22 cellular contexts compared by ENCODE assay signal in the genomic region with DNA sequence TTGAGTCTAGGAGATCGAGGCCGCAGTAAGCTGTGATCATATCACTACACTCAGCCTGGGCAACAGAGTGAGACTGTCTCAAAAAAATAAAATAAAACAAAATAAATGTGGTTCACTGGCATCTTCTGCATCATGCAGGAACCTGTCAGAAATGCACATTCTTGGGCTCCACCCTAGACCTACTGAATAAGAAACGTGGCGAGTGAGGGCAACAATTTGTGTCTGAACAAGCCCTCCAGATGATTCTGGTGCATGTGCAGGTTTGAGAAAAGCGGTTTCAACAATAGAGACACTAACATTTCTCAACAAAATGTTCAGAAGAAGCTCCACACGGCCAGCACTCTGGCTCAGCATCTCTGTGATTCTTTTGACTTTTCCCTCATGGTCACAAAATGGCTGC. TPM values are rescaled to one million over a fixed set of nuclear protein-coding genes. Genes with fewer than 3 reads are reported as not detected.
DNase-seq lines count a peak whose midpoint lies in the region; FAIRE-seq and TF ChIP-seq lines count a peak whose summit lies in the region.
"Had no signal": no experiment of that assay in that cellular context is flagged by ENCODE, and none has a peak within 500 bp of the region (broad histone marks: within the 10 kb centered on the region; RNA-seq: fewer than 3 reads in every experiment).

No MANE protein-coding gene starts in this region.

- no peak overlapping the region for H3K27ac ChIP-seq in mammary epithelial cell (ENCODE audit: insufficient read depth, low read depth, low read length)
- H3K27ac ChIP-seq in epithelial cell of prostate = no peak overlapping the region
- H3K27ac ChIP-seq in keratinocyte (ENCODE audit: control insufficient read depth, insufficient read depth, low read length) = no peak overlapping the region
- H3K27ac ChIP-seq: 22Rv1, BLaER1, C4-2B, GM23248 had no signal

- no peaks in the 10 kb centered on the region for H3K9me1 ChIP-seq in keratinocyte (ENCODE audit: control insufficient read depth, extremely low read depth, insufficient read depth, low read length)

- H3K79me2 ChIP-seq in mammary epithelial cell (ENCODE audit: insufficient read depth, low read length) (no peaks in the 10 kb centered on the region), keratinocyte (ENCODE audit: control insufficient read depth, insufficient read depth, low read length) (no peaks in the 10 kb centered on the region)

- no peaks in the 10 kb centered on the region for H3K4me1 Mint-ChIP-seq in MCF 10A (ENCODE audit: insufficient read depth, unreplicated experiment)
- H3K4me1 Mint-ChIP-seq: CD4-positive, CD25-positive, alpha-beta regulatory T cell had no signal

- H3K4me3 ChIP-seq in mammary epithelial cell (replicated peaks in 1 of 3; ENCODE audit: insufficient read depth in 1 of 3, low read depth in 2 of 3, low read length in 3 of 3) (no peak overlapping the region), keratinocyte (ENCODE audit: control insufficient read depth in 2 of 3, extremely low read depth in 1 of 3, insufficient read depth in 2 of 3, low read depth in 1 of 3, low read length in 3 of 3) (no peak overlapping the region)
- H3K4me3 ChIP-seq: BLaER1, GM23248 had no signal

- CTCF ChIA-PET in mammary epithelial cell (lab: Charles Lee; ENCODE audit: low non-redundant PET) = no interaction called here
- CTCF ChIA-PET in MCF 10A (lab: Yijun Ruan, JAX) = interaction anchor here (0.6 to 1.9 kb wide), 7 partner anchors 14 to 1620 kb away, joined by 3 to 7 read pairs (median 4); no protein-coding TSS in a partner anchor

- POLR2A ChIA-PET in MCF 10A (lab: Yijun Ruan, JAX) = interaction anchor here (0.8 to 1.1 kb wide), 4 partner anchors 10 to 43 kb away, joined by 3 to 5 read pairs (median 3); a partner anchor contains a TSS

- in situ Hi-C loops in mammary epithelial cell (cut with MboI; ENCODE audit: low sequenced_read_pairs in 2 of 2) = no loop called here

- WGBS in mammary epithelial cell (ENCODE audit: low coverage, missing lambda C conversion rate) = 51% methylated on average over 6 of the region's 6 CpGs

- H3K9me3 ChIP-seq in mammary epithelial cell (replicated peaks; ENCODE audit: insufficient read depth, low read length) (no peaks in the 10 kb centered on the region), keratinocyte (ENCODE audit: control insufficient read depth, low read depth, low read length) (no peaks in the 10 kb centered on the region)

- H3K4me2 ChIP-seq in mammary epithelial cell (ENCODE audit: insufficient read depth, low read depth, low read length) (peak overlapping the region; percentile 28), keratinocyte (ENCODE audit: control insufficient read depth, extremely low read depth, insufficient read depth, low read depth, low read length) (peak overlapping the region; percentile 13)
- H3K4me2 ChIP-seq: BLaER1 had no signal

- TF ChIP-seq CTCF in mammary epithelial cell (conservative IDR thresholded peaks at IDR 0.05 in 1 of 2, IDR thresholded peaks at IDR 0.05 in 1 of 2; ENCODE audit: extremely low read depth in 1 of 2, insufficient read depth in 1 of 2, low read depth in 1 of 2, low read length in 2 of 2) = no peak
- TF ChIP-seq CTCF in MCF 10A (IDR thresholded peaks at IDR 0.05; ENCODE audit: unreplicated experiment) = no peak
- no peak for TF ChIP-seq CTCF in keratinocyte (optimal IDR thresholded peaks at IDR 0.05 in 1 of 3, IDR thresholded peaks at IDR 0.05 in 1 of 3, conservative IDR thresholded peaks at IDR 0.05 in 1 of 3; ENCODE audit: extremely low read depth in 1 of 3, insufficient read depth in 2 of 3, low read length in 3 of 3)

- H2AFZ ChIP-seq in mammary epithelial cell (ENCODE audit: low read depth, low read length) = peak overlapping the region; percentile 69
- H2AFZ ChIP-seq in keratinocyte (ENCODE audit: control insufficient read depth, low read length) = peak overlapping the region; percentile 64
- H2AFZ ChIP-seq: GM23248 had no signal

- no peak overlapping the region for H3K27ac Mint-ChIP-seq in MCF 10A (ENCODE audit: low read depth, unreplicated experiment)
- H3K27ac Mint-ChIP-seq: B cell; CD4-positive, CD25-positive, alpha-beta regulatory T cell; CD8-positive, alpha-beta T cell had no signal

- H3K9me3 Mint-ChIP-seq in MCF 10A (ENCODE audit: unreplicated experiment) = peaks cover 16% of the 10 kb centered on the region

- no peak overlapping the region for H3K4me3 Mint-ChIP-seq in MCF 10A (ENCODE audit: unreplicated experiment)
- H3K4me3 Mint-ChIP-seq: B cell; CD4-positive, CD25-positive, alpha-beta regulatory T cell; CD8-positive, alpha-beta T cell had no signal

- DNase-seq in mammary epithelial cell = peak; percentile 79
- DNase-seq in MCF 10A (ENCODE audit: unreplicated experiment) = no peak
- DNase-seq in epithelial cell of prostate (ENCODE audit: low read depth, low spot score) = peak; percentile 33
- peak; percentile 35 for DNase-seq in keratinocyte (ENCODE audit: low read depth, low spot score)
- no peak for DNase-seq in HPDE6-E6E7 (ENCODE audit: extremely low spot score)
- no peak for DNase-seq in NOMO-1 treated with DMSO at 0.1 percent for 48 hours (lab: John Stamatoyannopoulos, UW; ENCODE audit: unreplicated experiment)
- DNase-seq: Caco-2; CD4-positive, CD25-positive, alpha-beta regulatory T cell; CD8-positive, alpha-beta T cell; DMS153; DND-41; GM23248; H7; HCEC 1CT had no signal

- no TSS peak for BruUV-seq in mammary epithelial cell (replicated peaks; lab: Mats Ljungman, UMichigan)
- no TSS peak for BruUV-seq in MCF 10A (replicated peaks; lab: Mats Ljungman, UMichigan)

- H3K27me3 ChIP-seq in mammary epithelial cell (ENCODE audit: insufficient read depth, low read length) = no peaks in the 10 kb centered on the region
- H3K27me3 ChIP-seq in keratinocyte (ENCODE audit: control insufficient read depth, extremely low read depth, insufficient read depth, low read length) = no peaks in the 10 kb centered on the region
- H3K27me3 ChIP-seq: BLaER1 had no signal

- H4K20me1 ChIP-seq in mammary epithelial cell (ENCODE audit: insufficient read depth, low read length) = no peaks in the 10 kb centered on the region
- H4K20me1 ChIP-seq in keratinocyte (ENCODE audit: control insufficient read depth, extremely low read depth, insufficient read depth, low read length) = no peaks in the 10 kb centered on the region
- H4K20me1 ChIP-seq: BLaER1 had no signal

- H3K36me3 Mint-ChIP-seq in MCF 10A (ENCODE audit: insufficient read depth, unreplicated experiment) = no peaks in the 10 kb centered on the region
- H3K36me3 Mint-ChIP-seq: CD4-positive, CD25-positive, alpha-beta regulatory T cell; CD8-positive, alpha-beta T cell had no signal

- dilution Hi-C loops in mammary epithelial cell (cut with HindIII; ENCODE audit: low sequenced_read_pairs) (no loop called here), keratinocyte (cut with MboI; ENCODE audit: extremely low pct_ligation_motif_present, low sequenced_read_pairs) (no loop called here)

- H3K27me3 Mint-ChIP-seq in MCF 10A (ENCODE audit: insufficient read depth, unreplicated experiment) = no peaks in the 10 kb centered on the region
- H3K27me3 Mint-ChIP-seq: B cell had no signal

- FAIRE-seq in keratinocyte (lab: Jason Lieb, UNC) = no peak
- FAIRE-seq: A204.1, G401.6, GM12892, H1 had no signal

- H3K36me3 ChIP-seq in mammary epithelial cell (ENCODE audit: insufficient read depth, low read length) (no peaks in the 10 kb centered on the region), keratinocyte (ENCODE audit: control insufficient read depth in 2 of 2, extremely low read depth in 1 of 2, insufficient read depth in 2 of 2, low read length in 2 of 2) (no peaks in the 10 kb centered on the region)
- H3K36me3 ChIP-seq: BLaER1 had no signal

- H3K4me1 ChIP-seq in mammary epithelial cell (ENCODE audit: insufficient read depth, low read length) = peaks cover 6% of the 10 kb centered on the region
- H3K4me1 ChIP-seq in keratinocyte (ENCODE audit: control insufficient read depth, extremely low read depth, insufficient read depth, low read length) = peaks cover 8% of the 10 kb centered on the region
- H3K4me1 ChIP-seq: BLaER1, Caco-2 had no signal

- intact Hi-C loops in mammary epithelial cell (cut with micrococcal nuclease) (no loop called here), MCF 10A (cut with micrococcal nuclease) (no loop called here)

- H3K9ac ChIP-seq in mammary epithelial cell (ENCODE audit: insufficient read depth, low read length) (no peak overlapping the region), keratinocyte (ENCODE audit: control insufficient read depth, extremely low read depth, insufficient read depth, low read length) (no peak overlapping the region)
- H3K9ac ChIP-seq: BLaER1, GM23248 had no signal

RNA-seq across cellular contexts. Expression of a gene that starts 42.8 kb away (rescaled TPM):
- total RNA-seq in mammary epithelial cell = 10 to 100 TPM; 29.1 to 44.5 TPM
- 12.0 TPM for polyA plus RNA-seq in mammary epithelial cell
- polyA minus RNA-seq in mammary epithelial cell = 9.6 TPM
- total RNA-seq in MCF 10A (2022) = 86.7 and 99.0 TPM in 2 replicates
- polyA plus RNA-seq in keratinocyte = 13.8 to 18.5 TPM (median 15.3 TPM) in 3 replicates
- polyA plus RNA-seq in keratinocyte (2011; ENCODE audit: low read depth) = 9.6 TPM
- polyA plus RNA-seq in keratinocyte (2011; cell fraction: cytosol; rRNA removed) = 9.2 and 14.1 TPM in 2 replicates
- 25.6 and 27.1 TPM in 2 replicates for polyA plus RNA-seq in keratinocyte (2011; cell fraction: nucleus; rRNA removed)
- 9.3 and 22.9 TPM in 2 replicates for polyA plus RNA-seq in keratinocyte (2012; ENCODE audit: low replicate concordance)
- polyA minus RNA-seq in keratinocyte = 27.2 to 48.4 TPM (median 37.2 TPM) in 3 replicates
- 14.4 TPM for polyA minus RNA-seq in keratinocyte (2011; cell fraction: cytosol; rRNA and poly(A)+ RNA removed)
- polyA minus RNA-seq in keratinocyte (2011; cell fraction: nucleus; rRNA and poly(A)+ RNA removed) = 37.5 and 69.2 TPM in 2 replicates

Comparison
In these comparisons a context has a peak if more than half of its experiments do, and no peak if none do; other contexts are left out.
1. DNase-seq: peak in mammary epithelial cell (single experiment), epithelial cell of prostate (single experiment) and keratinocyte (single experiment); none in MCF 10A (single experiment), HPDE6-E6E7 (single experiment) and NOMO-1 treated with DMSO at 0.1 percent for 48 hours (single experiment).